ENCODE assay signal across 12 cellular contexts in genomic region chr1:85374160-85374559, GRCh38.
DNase-seq lines count a peak whose midpoint lies in the region; ATAC-seq and TF ChIP-seq lines count a peak whose summit lies in the region.
"Had no signal": no experiment of that assay in that cellular context is flagged by ENCODE, and none has a peak within 500 bp of the region (broad histone marks: within the 10 kb centered on the region; RNA-seq: fewer than 3 reads in every experiment).

No MANE protein-coding gene starts in this region.

- no peaks in the 10 kb centered on the region for H3K36me3 ChIP-seq in brain microvascular endothelial cell (replicated peaks)
- H3K36me3 ChIP-seq: tibial artery had no signal

- H3K4me1 Mint-ChIP-seq in activated T-helper 1 cell treated with anti-CD3 and anti-CD28 coated beads, Interleukin-12 subunit alpha, Interleukin-12 subunit beta, Interleukin-2, Interleukin-4 antibody, amounts not matched to agents 30 ng/mL and 10 ng/mL and 1 ng/mL, durations not matched to agents 14 hours and 24 hours and 36 hours (ENCODE audit: low read depth): no peaks in the 10 kb centered on the region

- TF ChIP-seq CTCF in brain microvascular endothelial cell (IDR thresholded peaks at IDR 0.05; ENCODE audit: low read depth, low read length, missing control alignments): no peak

- no peak overlapping the region for H3K4me3 Mint-ChIP-seq in activated T-helper 1 cell treated with anti-CD3 and anti-CD28 coated beads, Interleukin-12 subunit alpha, Interleukin-12 subunit beta, Interleukin-2, Interleukin-4 antibody, amounts not matched to agents 30 ng/mL and 10 ng/mL and 1 ng/mL, durations not matched to agents 14 hours and 24 hours and 36 hours
- H3K4me3 Mint-ChIP-seq: B cell had no signal

- no peaks in the 10 kb centered on the region for H3K36me3 Mint-ChIP-seq in activated T-helper 1 cell treated with anti-CD3 and anti-CD28 coated beads, Interleukin-12 subunit alpha, Interleukin-12 subunit beta, Interleukin-2, Interleukin-4 antibody, amounts not matched to agents 30 ng/mL and 10 ng/mL and 1 ng/mL, durations not matched to agents 14 hours and 24 hours and 36 hours (ENCODE audit: low read depth)

- DNase-seq in ACHN (peak; percentile 56), HT-29 (ENCODE audit: low spot score) (peak; percentile 20), brain microvascular endothelial cell (peak; percentile 74), kidney tubule cell (ENCODE audit: low spot score) (peak; percentile 84), NCI-H1105 treated with DMSO at 0.1 percent for 48 hours (lab: John Stamatoyannopoulos, UW) (no peak)
- no peak for DNase-seq in activated T-helper 1 cell treated with anti-CD3 and anti-CD28 coated beads, Interleukin-12 subunit alpha, Interleukin-12 subunit beta, Interleukin-2, Interleukin-4 antibody, amounts not matched to agents 30 ng/mL and 10 ng/mL and 1 ng/mL, durations not matched to agents 14 hours and 24 hours and 36 hours (ENCODE audit: low spot score)
- DNase-seq: NCI-H2081, tibial artery had no signal

- in situ Hi-C loops in ACHN (cut with HindIII; ENCODE audit: low pct_ligation_motif_present, low pct_unique_long_range_greater_than_20kb, low sequenced_read_pairs) (no loop called here), brain microvascular endothelial cell (cut with HindIII; ENCODE audit: low pct_ligation_motif_present, low sequenced_read_pairs) (no loop called here)

- peaks cover 6% of the 10 kb centered on the region for H3K27me3 Mint-ChIP-seq in activated T-helper 1 cell treated with anti-CD3 and anti-CD28 coated beads, Interleukin-12 subunit alpha, Interleukin-12 subunit beta, Interleukin-2, Interleukin-4 antibody, amounts not matched to agents 30 ng/mL and 10 ng/mL and 1 ng/mL, durations not matched to agents 14 hours and 24 hours and 36 hours (ENCODE audit: insufficient read depth)
- H3K27me3 Mint-ChIP-seq: B cell had no signal

- H3K9me3 Mint-ChIP-seq in activated T-helper 1 cell treated with anti-CD3 and anti-CD28 coated beads, Interleukin-12 subunit alpha, Interleukin-12 subunit beta, Interleukin-2, Interleukin-4 antibody, amounts not matched to agents 30 ng/mL and 10 ng/mL and 1 ng/mL, durations not matched to agents 14 hours and 24 hours and 36 hours: no peaks in the 10 kb centered on the region

- no peak for ATAC-seq in HG03108 (IDR thresholded peaks at IDR 0.05; ENCODE audit: unreplicated experiment)
- no peak for ATAC-seq in GM21367 (IDR thresholded peaks at IDR 0.05; ENCODE audit: unreplicated experiment)

- H3K27me3 ChIP-seq in brain microvascular endothelial cell (replicated peaks): no peaks in the 10 kb centered on the region
- H3K27me3 ChIP-seq: tibial artery had no signal

- intact Hi-C loops in activated T-helper 1 cell treated with anti-CD3 and anti-CD28 coated beads, Interleukin-12 subunit alpha, Interleukin-12 subunit beta, Interleukin-2, Interleukin-4 antibody, amounts not matched to agents 30 ng/mL and 10 ng/mL and 1 ng/mL, durations not matched to agents 14 hours and 24 hours and 36 hours (cut with micrococcal nuclease): no loop called here

- H3K27ac ChIP-seq in brain microvascular endothelial cell: peak overlapping the region; percentile 16
- H3K27ac ChIP-seq: HL-60 had no signal

- no peak overlapping the region for H3K27ac Mint-ChIP-seq in activated T-helper 1 cell treated with anti-CD3 and anti-CD28 coated beads, Interleukin-12 subunit alpha, Interleukin-12 subunit beta, Interleukin-2, Interleukin-4 antibody, amounts not matched to agents 30 ng/mL and 10 ng/mL and 1 ng/mL, durations not matched to agents 14 hours and 24 hours and 36 hours
- H3K27ac Mint-ChIP-seq: B cell had no signal

- no peak overlapping the region for H3K4me3 ChIP-seq in brain microvascular endothelial cell (ENCODE audit: low read depth, low read length)
- H3K4me3 ChIP-seq: tibial artery had no signal

Comparison
In these comparisons a context has a peak if more than half of its experiments do, and no peak if none do; other contexts are left out.
1. DNase-seq: peak in ACHN (single experiment), HT-29 (single experiment), brain microvascular endothelial cell (single experiment) and kidney tubule cell (single experiment); none in activated T-helper 1 cell treated with anti-CD3 and anti-CD28 coated beads, Interleukin-12 subunit alpha, Interleukin-12 subunit beta, Interleukin-2, Interleukin-4 antibody, amounts not matched to agents 30 ng/mL and 10 ng/mL and 1 ng/mL, durations not matched to agents 14 hours and 24 hours and 36 hours (single experiment) and NCI-H1105 treated with DMSO at 0.1 percent for 48 hours (single experiment).